Comparison of ENCODE assay signal across 14 cellular contexts in the genomic region with DNA sequence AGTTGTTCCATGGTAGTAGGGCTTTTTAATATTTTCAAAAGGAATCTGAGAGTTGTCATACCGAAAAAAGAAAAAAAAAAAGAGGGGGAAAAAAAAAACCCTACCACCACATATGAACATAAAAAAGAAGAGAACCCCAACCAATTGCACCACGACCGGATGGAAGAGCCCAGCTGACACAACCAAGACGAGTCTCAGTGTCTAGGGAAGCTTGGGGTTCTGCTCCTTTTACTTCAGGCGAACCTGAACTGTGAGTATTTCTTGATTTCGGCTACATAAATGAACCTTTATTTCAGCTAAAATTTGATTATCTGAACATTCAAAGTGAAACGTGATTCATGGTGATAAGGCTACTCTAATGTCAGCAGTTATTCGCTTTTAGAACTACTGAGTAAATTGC. TPM values are rescaled to one million over a fixed set of nuclear protein-coding genes. Genes with fewer than 3 reads are reported as not detected.
DNase-seq lines count a peak whose midpoint lies in the region; ATAC-seq and TF ChIP-seq lines count a peak whose summit lies in the region.
"Had no signal": no experiment of that assay in that cellular context is flagged by ENCODE, and none has a peak within 500 bp of the region (broad histone marks: within the 10 kb centered on the region; RNA-seq: fewer than 3 reads in every experiment).

A gene with protein sequence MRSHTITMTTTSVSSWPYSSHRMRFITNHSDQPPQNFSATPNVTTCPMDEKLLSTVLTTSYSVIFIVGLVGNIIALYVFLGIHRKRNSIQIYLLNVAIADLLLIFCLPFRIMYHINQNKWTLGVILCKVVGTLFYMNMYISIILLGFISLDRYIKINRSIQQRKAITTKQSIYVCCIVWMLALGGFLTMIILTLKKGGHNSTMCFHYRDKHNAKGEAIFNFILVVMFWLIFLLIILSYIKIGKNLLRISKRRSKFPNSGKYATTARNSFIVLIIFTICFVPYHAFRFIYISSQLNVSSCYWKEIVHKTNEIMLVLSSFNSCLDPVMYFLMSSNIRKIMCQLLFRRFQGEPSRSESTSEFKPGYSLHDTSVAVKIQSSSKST (plus strand): TSS at position 139 of the 400 bp plus-strand sequence. CDS start 6,661 bp downstream, outside the sequence.

- H3K4me2 ChIP-seq in OCI-LY3 (ENCODE audit: low read length): peak within 1 kb of the TSS; percentile 64

- no peaks in the 10 kb centered on the region for H3K36me3 ChIP-seq in OCI-LY3 (replicated peaks; ENCODE audit: low read depth, low read length)
- no peaks in the 10 kb centered on the region for H3K36me3 ChIP-seq in endodermal cell (ENCODE audit: control insufficient read depth, insufficient read depth, low read length)
- H3K36me3 ChIP-seq: pancreas had no signal

- H3K4me1 ChIP-seq in OCI-LY3 (ENCODE audit: low read length) (peaks cover 23% of the 10 kb centered on the region), endodermal cell (ENCODE audit: control insufficient read depth, insufficient read depth, low read length) (no peaks in the 10 kb centered on the region)

- TF ChIP-seq CTCF in OCI-LY3 (IDR thresholded peaks at IDR 0.05; ENCODE audit: low read depth, low read length): no peak
- TF ChIP-seq CTCF in endodermal cell (conservative IDR thresholded peaks at IDR 0.05): no peak
- no peak for TF ChIP-seq CTCF in WTC11 (IDR thresholded peaks at IDR 0.05)

- WGBS in endodermal cell (ENCODE audit: insufficient coverage in 1 of 2, insufficient read length in 1 of 2), 2 experiments: 94 to 100% methylated on average over 4 to 7 of the region's 8 CpGs

- no peaks in the 10 kb centered on the region for H3K36me3 Mint-ChIP-seq in activated T-cell treated with anti-CD3 and anti-CD28 coated beads, Interleukin-2, amount 50 U/mL, for 24 hours (ENCODE audit: low read depth)
- H3K36me3 Mint-ChIP-seq in endodermal cell (ENCODE audit: low read depth) (peaks cover 5% of the 10 kb centered on the region), WTC11 (peaks cover 2% of the 10 kb centered on the region; the same call in 1 of the 2 replicates)

- H3K27me3 Mint-ChIP-seq in activated T-cell treated with anti-CD3 and anti-CD28 coated beads, Interleukin-2, amount 50 U/mL, for 24 hours: peaks cover 26% of the 10 kb centered on the region
- no peaks in the 10 kb centered on the region for H3K27me3 Mint-ChIP-seq in stimulated activated naive CD8-positive, alpha-beta T cell treated with anti-CD3 and anti-CD28 coated beads, Interleukin-15, amount 100 ng/mL, for 72 hours
- H3K27me3 Mint-ChIP-seq in endodermal cell (ENCODE audit: insufficient read depth) (no peaks in the 10 kb centered on the region), WTC11 (ENCODE audit: low read depth) (no peaks in the 10 kb centered on the region)

- peaks cover 8% of the 10 kb centered on the region for H4K20me1 ChIP-seq in OCI-LY3 (ENCODE audit: insufficient read depth, low read length)

- H3K27me3 ChIP-seq in OCI-LY3 (ENCODE audit: low read depth, low read length): no peaks in the 10 kb centered on the region
- H3K27me3 ChIP-seq in endodermal cell (ENCODE audit: control insufficient read depth, insufficient read depth, low read length, poor library complexity, severe bottlenecking): no peaks in the 10 kb centered on the region

- H3K27ac ChIP-seq in OCI-LY3 (ENCODE audit: low read length) (no peak within 1 kb of the TSS), endodermal cell (ENCODE audit: low read depth, low read length) (no peak within 1 kb of the TSS)
- H3K27ac ChIP-seq: pancreas had no signal

- H3K9ac ChIP-seq in OCI-LY3 (ENCODE audit: low read length) (no peak within 1 kb of the TSS), endodermal cell (ENCODE audit: extremely low read depth, low read length, poor library complexity, severe bottlenecking) (no peak within 1 kb of the TSS)

- CTCF ChIA-PET in WTC11 (lab: Charles Lee): no interaction called here

- ATAC-seq in stimulated activated naive CD8-positive, alpha-beta T cell treated with anti-CD3 and anti-CD28 coated beads, Interleukin-15, amount 100 ng/mL, for 72 hours: peak; percentile 92
- no peak for ATAC-seq in WTC11
- ATAC-seq: HCT116 had no signal

- no peaks in the 10 kb centered on the region for H3K9me3 Mint-ChIP-seq in activated T-cell treated with anti-CD3 and anti-CD28 coated beads, Interleukin-2, amount 50 U/mL, for 24 hours
- H3K9me3 Mint-ChIP-seq in stimulated activated naive CD8-positive, alpha-beta T cell treated with anti-CD3 and anti-CD28 coated beads, Interleukin-15, amount 100 ng/mL, for 72 hours: no peaks in the 10 kb centered on the region
- H3K9me3 Mint-ChIP-seq in endodermal cell (peaks cover 35% of the 10 kb centered on the region), WTC11 (no peaks in the 10 kb centered on the region)

- H3K4me3 ChIP-seq in OCI-LY3 (ENCODE audit: low read length): peak within 1 kb of the TSS; percentile 37
- H3K4me3 ChIP-seq in endodermal cell (ENCODE audit: low read length): no peak within 1 kb of the TSS
- H3K4me3 ChIP-seq: pancreas had no signal

- POLR2A ChIA-PET in WTC11 (lab: Charles Lee): no interaction called here

- peaks cover 46% of the 10 kb centered on the region for H3K4me1 Mint-ChIP-seq in activated T-cell treated with anti-CD3 and anti-CD28 coated beads, Interleukin-2, amount 50 U/mL, for 24 hours (ENCODE audit: low read depth)
- peaks cover 42% of the 10 kb centered on the region for H3K4me1 Mint-ChIP-seq in stimulated activated naive CD8-positive, alpha-beta T cell treated with anti-CD3 and anti-CD28 coated beads, Interleukin-15, amount 100 ng/mL, for 72 hours
- H3K4me1 Mint-ChIP-seq in endodermal cell (peaks cover 3% of the 10 kb centered on the region), WTC11 (no peaks in the 10 kb centered on the region)

- H2AFZ ChIP-seq in OCI-LY3 (ENCODE audit: low read depth, low read length): no peak within 1 kb of the TSS

- H3K27ac Mint-ChIP-seq in activated T-cell treated with anti-CD3 and anti-CD28 coated beads, Interleukin-2, amount 50 U/mL, for 24 hours: peak within 1 kb of the TSS; percentile 74
- no peak within 1 kb of the TSS for H3K27ac Mint-ChIP-seq in stimulated activated naive CD8-positive, alpha-beta T cell treated with anti-CD3 and anti-CD28 coated beads, Interleukin-15, amount 100 ng/mL, for 72 hours
- H3K27ac Mint-ChIP-seq in endodermal cell (no peak within 1 kb of the TSS), WTC11 (no peak within 1 kb of the TSS)

- no peaks in the 10 kb centered on the region for H3K79me2 ChIP-seq in OCI-LY3 (ENCODE audit: low read length)

- peak within 1 kb of the TSS; percentile 8 for H3K4me3 Mint-ChIP-seq in activated T-cell treated with anti-CD3 and anti-CD28 coated beads, Interleukin-2, amount 50 U/mL, for 24 hours
- H3K4me3 Mint-ChIP-seq in stimulated activated naive CD8-positive, alpha-beta T cell treated with anti-CD3 and anti-CD28 coated beads, Interleukin-15, amount 100 ng/mL, for 72 hours: peak within 1 kb of the TSS; percentile 56 to 64
- H3K4me3 Mint-ChIP-seq in endodermal cell (no peak within 1 kb of the TSS), WTC11 (no peak within 1 kb of the TSS)

- DNase-seq in activated T-cell treated with anti-CD3 and anti-CD28 coated beads, Interleukin-2, amount 50 U/mL, for 24 hours: no peak
- DNase-seq in activated T-cell treated with anti-CD3 and anti-CD28 coated beads for 4 hours (no peak), germinal center (ENCODE audit: low spot score) (peak; percentile 4), endodermal cell (no peak), WTC11 (ENCODE audit: low spot score) (no peak), NCI-H345 (lab: John Stamatoyannopoulos, UW) (no peak)
- DNase-seq in stimulated activated naive CD8-positive, alpha-beta T cell treated with anti-CD3 and anti-CD28 coated beads, Interleukin-15, amount 100 ng/mL, for 72 hours: peak in 1 of 2 donors; percentile 35
- DNase-seq: GDM1, NCI-H524, pancreas had no signal

- H3K9me3 ChIP-seq in OCI-LY3 (ENCODE audit: insufficient read depth, low read length): no peaks in the 10 kb centered on the region
- H3K9me3 ChIP-seq in endodermal cell (ENCODE audit: control insufficient read depth, low read length): no peaks in the 10 kb centered on the region
- H3K9me3 ChIP-seq: pancreas had no signal

TF ChIP-seq in WTC11, 78 proteins besides CTCF, POLR2A, EP300 and RAD21:
- TF ChIP-seq, protein P1, sequence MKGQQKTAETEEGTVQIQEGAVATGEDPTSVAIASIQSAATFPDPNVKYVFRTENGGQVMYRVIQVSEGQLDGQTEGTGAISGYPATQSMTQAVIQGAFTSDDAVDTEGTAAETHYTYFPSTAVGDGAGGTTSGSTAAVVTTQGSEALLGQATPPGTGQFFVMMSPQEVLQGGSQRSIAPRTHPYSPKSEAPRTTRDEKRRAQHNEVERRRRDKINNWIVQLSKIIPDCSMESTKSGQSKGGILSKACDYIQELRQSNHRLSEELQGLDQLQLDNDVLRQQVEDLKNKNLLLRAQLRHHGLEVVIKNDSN (CRISPR knock-in tag; IDR thresholded peaks at IDR 0.05): no peak

RNA-seq across cellular contexts. Expression of the gene that starts here (rescaled TPM):
- not detected for total RNA-seq in endodermal cell
- polyA plus RNA-seq in endodermal cell (2013, experiment 1 of 2): not detected
- not detected for polyA plus RNA-seq in endodermal cell (2013, experiment 2 of 2)
- 0.09 TPM in 1 of 3 replicates, not detected in the others for total RNA-seq in WTC11 (2021)
- total RNA-seq: M059J had no signal
- polyA plus RNA-seq: keratinocyte had no signal

Comparison
In these comparisons a context has a peak if more than half of its experiments do, and no peak if none do; other contexts are left out.
1. H3K4me3 Mint-ChIP-seq: peak in activated T-cell treated with anti-CD3 and anti-CD28 coated beads, Interleukin-2, amount 50 U/mL, for 24 hours (single experiment) and stimulated activated naive CD8-positive, alpha-beta T cell treated with anti-CD3 and anti-CD28 coated beads, Interleukin-15, amount 100 ng/mL, for 72 hours (2 of 2); none in endodermal cell (single experiment) and WTC11 (single experiment).